In the genomic region with DNA sequence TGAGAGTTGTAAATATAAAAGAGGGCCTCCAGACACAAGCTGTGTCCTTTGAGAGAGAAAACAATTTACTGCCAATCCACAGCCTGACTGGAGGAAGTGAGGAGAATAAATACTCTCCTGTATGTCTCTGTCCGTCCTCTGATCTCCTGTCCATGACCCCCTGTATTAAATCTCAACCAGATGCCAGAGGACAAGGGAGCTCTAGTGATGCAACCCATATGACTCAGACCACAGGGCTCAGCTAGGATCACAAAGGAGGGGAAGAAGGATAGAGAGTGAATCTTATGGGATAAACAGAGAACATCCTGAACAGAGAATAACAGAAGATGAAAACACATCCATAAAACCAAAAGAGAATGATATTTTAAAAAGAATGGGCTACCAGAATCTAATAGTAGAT, we compare ENCODE assay signal across 21 cellular contexts.
DNase-seq lines count a peak whose midpoint lies in the region; ATAC-seq, FAIRE-seq and TF ChIP-seq lines count a peak whose summit lies in the region.
"Had no signal": no experiment of that assay in that cellular context is flagged by ENCODE, and none has a peak within 500 bp of the region (broad histone marks: within the 10 kb centered on the region; RNA-seq: fewer than 3 reads in every experiment).

No MANE protein-coding gene starts in this region.

- no peak overlapping the region for H3K27ac Mint-ChIP-seq in MCF 10A (ENCODE audit: low read depth, unreplicated experiment)
- H3K27ac Mint-ChIP-seq: activated CD4-positive, alpha-beta memory T cell treated with anti-CD3 and anti-CD28 coated beads for 36 hours; immature natural killer cell had no signal

- H3K9me3 Mint-ChIP-seq in MCF 10A (ENCODE audit: unreplicated experiment) = no peaks in the 10 kb centered on the region
- H3K9me3 Mint-ChIP-seq: activated CD4-positive, alpha-beta memory T cell treated with anti-CD3 and anti-CD28 coated beads for 36 hours had no signal

- H3K4me3 Mint-ChIP-seq in MCF 10A (ENCODE audit: unreplicated experiment) = no peak overlapping the region
- H3K4me3 Mint-ChIP-seq: activated CD4-positive, alpha-beta memory T cell treated with anti-CD3 and anti-CD28 coated beads for 36 hours; central memory CD8-positive, alpha-beta T cell; immature natural killer cell had no signal

- no peaks in the 10 kb centered on the region for H3K36me3 Mint-ChIP-seq in MCF 10A (ENCODE audit: insufficient read depth, unreplicated experiment)
- H3K36me3 Mint-ChIP-seq: activated CD4-positive, alpha-beta memory T cell treated with anti-CD3 and anti-CD28 coated beads for 36 hours; immature natural killer cell had no signal

- H3K27me3 Mint-ChIP-seq in MCF 10A (ENCODE audit: insufficient read depth, unreplicated experiment) = no peaks in the 10 kb centered on the region
- H3K27me3 Mint-ChIP-seq: activated CD4-positive, alpha-beta memory T cell treated with anti-CD3 and anti-CD28 coated beads for 36 hours; central memory CD8-positive, alpha-beta T cell had no signal

- H3K36me3 ChIP-seq in breast epithelium = no peaks in the 10 kb centered on the region
- no peaks in the 10 kb centered on the region for H3K36me3 ChIP-seq in bronchial epithelial cell (ENCODE audit: control insufficient read depth, insufficient read depth, low read length)
- no peaks in the 10 kb centered on the region for H3K36me3 ChIP-seq in esophagus squamous epithelium
- H3K36me3 ChIP-seq in right atrium auricular region = no peaks in the 10 kb centered on the region
- H3K36me3 ChIP-seq: heart right ventricle, WERI-Rb-1 had no signal

- 78 to 83% methylated on average over 1 of the region's 1 CpG for WGBS in esophagus squamous epithelium, 2 donors

- CTCF ChIA-PET in MCF 10A (lab: Yijun Ruan, JAX) = no interaction called here

- intact Hi-C loops in MCF 10A (cut with micrococcal nuclease) (no loop called here), breast epithelium (cut with DNase I; ENCODE audit: low total_unique reads) (no loop called here), esophagus squamous epithelium (cut with DNase I) (no loop called here)

- no peak for TF ChIP-seq POLR2A in breast epithelium (IDR thresholded peaks at IDR 0.05)
- no peak for TF ChIP-seq POLR2A in esophagus squamous epithelium (IDR thresholded peaks at IDR 0.05)

- TF ChIP-seq CTCF in MCF 10A (IDR thresholded peaks at IDR 0.05; ENCODE audit: unreplicated experiment) (no peak), breast epithelium (IDR thresholded peaks at IDR 0.05) (no peak), bronchial epithelial cell (IDR thresholded peaks at IDR 0.05; ENCODE audit: insufficient read depth, low read length, severe bottlenecking) (no peak), esophagus squamous epithelium (IDR thresholded peaks at IDR 0.05) (no peak), right atrium auricular region (IDR thresholded peaks at IDR 0.05) (no peak)

- peaks cover 7% of the 10 kb centered on the region for H3K4me1 Mint-ChIP-seq in MCF 10A (ENCODE audit: insufficient read depth, unreplicated experiment)
- H3K4me1 Mint-ChIP-seq: central memory CD8-positive, alpha-beta T cell; immature natural killer cell had no signal

- H3K4me3 ChIP-seq in breast epithelium (no peak overlapping the region), bronchial epithelial cell (ENCODE audit: low read depth, low read length) (no peak overlapping the region), esophagus squamous epithelium (no peak overlapping the region), right atrium auricular region (no peak overlapping the region)
- H3K4me3 ChIP-seq: A549, heart right ventricle had no signal

- H3K9me3 ChIP-seq in breast epithelium = no peaks in the 10 kb centered on the region
- no peaks in the 10 kb centered on the region for H3K9me3 ChIP-seq in esophagus squamous epithelium
- H3K9me3 ChIP-seq in right atrium auricular region = no peaks in the 10 kb centered on the region
- H3K9me3 ChIP-seq: A549, heart right ventricle had no signal

- ATAC-seq in HG02798 (IDR thresholded peaks at IDR 0.05; ENCODE audit: poor library complexity, unreplicated experiment) = no peak
- ATAC-seq: A549, heart right ventricle had no signal

- H3K27ac ChIP-seq in breast epithelium = no peak overlapping the region
- no peak overlapping the region for H3K27ac ChIP-seq in esophagus squamous epithelium
- no peak overlapping the region for H3K27ac ChIP-seq in right atrium auricular region
- H3K27ac ChIP-seq: A549, heart right ventricle, HL-60, WERI-Rb-1 had no signal

- H3K27me3 ChIP-seq in breast epithelium (no peaks in the 10 kb centered on the region), bronchial epithelial cell (ENCODE audit: control insufficient read depth, insufficient read depth, low read length) (no peaks in the 10 kb centered on the region), esophagus squamous epithelium (no peaks in the 10 kb centered on the region), right atrium auricular region (no peaks in the 10 kb centered on the region)
- H3K27me3 ChIP-seq: heart right ventricle had no signal

- no peak for FAIRE-seq in bronchial epithelial cell (lab: Jason Lieb, UNC)
- FAIRE-seq: A549, G401.6 had no signal

- DNase-seq in MCF 10A (ENCODE audit: unreplicated experiment) (peak; percentile 39), breast epithelium (ENCODE audit: low spot score in 2 of 2) (no peak), bronchial epithelial cell (ENCODE audit: low read depth) (peak; percentile 6), iris pigment epithelial cell (ENCODE audit: low read depth) (peak; percentile 53), esophagus squamous epithelium (lab: John Stamatoyannopoulos, UW) (no peak), right atrium auricular region (ENCODE audit: low spot score) (no peak), SKM-1 (lab: John Stamatoyannopoulos, UW; ENCODE audit: unreplicated experiment) (no peak)
- DNase-seq: activated CD4-positive, alpha-beta memory T cell treated with anti-CD3 and anti-CD28 coated beads for 36 hours; amniotic stem cell; erythroblast; heart right ventricle; immature natural killer cell; NCI-H1694 treated with DMSO at 0.1 percent for 48 hours; NCI-H446; T-helper 2 cell; WERI-Rb-1 had no signal

- no TSS peak for BruUV-seq in MCF 10A (replicated peaks; lab: Mats Ljungman, UMichigan)

- H3K4me1 ChIP-seq in breast epithelium (no peaks in the 10 kb centered on the region), esophagus squamous epithelium (no peaks in the 10 kb centered on the region), right atrium auricular region (no peaks in the 10 kb centered on the region)
- H3K4me1 ChIP-seq: A549, heart right ventricle had no signal

- POLR2A ChIA-PET in MCF 10A (lab: Yijun Ruan, JAX) = no interaction called here

Comparison
In these comparisons a context has a peak if more than half of its experiments do, and no peak if none do; other contexts are left out.
1. DNase-seq: peak in MCF 10A (single experiment), bronchial epithelial cell (single experiment) and iris pigment epithelial cell (single experiment); none in breast epithelium (0 of 2), esophagus squamous epithelium (single experiment), right atrium auricular region (single experiment) and SKM-1 (single experiment).